ENCODE assay signal across 8 cellular contexts in the genomic region with DNA sequence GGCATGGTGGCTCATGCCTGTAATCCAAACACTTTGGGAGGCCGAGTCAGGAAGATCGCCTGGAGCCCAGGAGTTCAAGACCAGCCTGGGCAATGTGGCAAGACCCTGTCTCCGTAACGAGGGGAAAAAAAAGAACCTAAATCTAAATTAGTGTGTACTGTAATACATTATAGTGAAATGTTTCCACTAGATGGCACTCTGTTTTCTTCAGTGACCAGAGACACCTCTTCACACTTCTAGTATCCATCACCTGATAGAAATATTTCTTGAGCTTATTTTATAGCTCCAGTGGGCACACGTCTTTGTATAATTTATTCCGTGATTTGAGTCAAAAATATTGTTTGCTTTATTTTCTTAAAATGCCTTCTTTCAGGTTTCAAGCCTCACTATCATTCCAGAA.
A peak's percentile ranks its signal among the peaks of the same experiment; 100 is the strongest.
DNase-seq lines count a peak whose midpoint lies in the region; FAIRE-seq and TF ChIP-seq lines count a peak whose summit lies in the region.

No MANE protein-coding gene starts in this region.

- H3K36me3 ChIP-seq in adipocyte (ENCODE audit: control insufficient read depth, insufficient read depth, low read length, severe bottlenecking) = no peaks in the 10 kb centered on the region

- H3K4me3 ChIP-seq in adipocyte (ENCODE audit: low read length) = peak overlapping the region; percentile 62

- H3K9me3 Mint-ChIP-seq in mesothelial cell of epicardium = peaks cover 15% of the 10 kb centered on the region

- peak; percentile 89 for FAIRE-seq in A204.1 (lab: Jason Lieb, UNC)

- H3K27me3 ChIP-seq in adipocyte (replicated peaks; ENCODE audit: control insufficient read depth, insufficient read depth, low read length) = no peaks in the 10 kb centered on the region

- H3K27ac Mint-ChIP-seq in mesothelial cell of epicardium = peak overlapping the region; percentile 30

- DNase-seq in NCI-H1048 (lab: John Stamatoyannopoulos, UW) (peak; percentile 24), adipocyte (ENCODE audit: low read depth) (peak; percentile 63), mesothelial cell of epicardium (ENCODE audit: low spot score in 2 of 2, unreplicated experiment in 2 of 2) (no peak), hypothalamus (lab: John Stamatoyannopoulos, UW) (no peak), SHP77 treated with DMSO at 0.1 percent for 48 hours (lab: John Stamatoyannopoulos, UW) (no peak)
- no peak for DNase-seq in effector CD8-positive, alpha-beta T cell (lab: John Stamatoyannopoulos, UW)

- peaks cover 3% of the 10 kb centered on the region for H3K36me3 Mint-ChIP-seq in mesothelial cell of epicardium

- H3K9ac ChIP-seq in adipocyte (ENCODE audit: low read length) = peak overlapping the region; percentile 73

- no peaks in the 10 kb centered on the region for H3K27me3 Mint-ChIP-seq in mesothelial cell of epicardium (ENCODE audit: low read depth)

- no peak overlapping the region for H3K4me3 Mint-ChIP-seq in mesothelial cell of epicardium

- no peaks in the 10 kb centered on the region for H3K9me3 ChIP-seq in adipocyte (ENCODE audit: control insufficient read depth, low read length)

- peaks cover 39% of the 10 kb centered on the region for H3K4me1 Mint-ChIP-seq in mesothelial cell of epicardium

- TF ChIP-seq CTCF in GM12872 (IDR thresholded peaks at IDR 0.05; ENCODE audit: insufficient read depth, low read depth, low read length) = peak; percentile 19; the same call in 1 of the 3 replicates
- TF ChIP-seq CTCF in mesothelial cell of epicardium (IDR thresholded peaks at IDR 0.05; ENCODE audit: unreplicated experiment) = no peak

- H3K4me1 ChIP-seq in adipocyte (ENCODE audit: control insufficient read depth, insufficient read depth, low read length) = peaks cover 33% of the 10 kb centered on the region

Comparison
In these comparisons a context has a peak if more than half of its experiments do, and no peak if none do; other contexts are left out.
1. DNase-seq: peak in NCI-H1048 (single experiment) and adipocyte (single experiment); none in mesothelial cell of epicardium (0 of 2), effector CD8-positive, alpha-beta T cell (single experiment), hypothalamus (0 of 51) and SHP77 treated with DMSO at 0.1 percent for 48 hours (single experiment).